16 cellular contexts compared by ENCODE assay signal in genomic region chr13:48258002-48258401, GRCh38.
"Had no signal": no experiment of that assay in that cellular context is flagged by ENCODE, and none has a peak within 500 bp of the region (broad histone marks: within the 10 kb centered on the region; RNA-seq: fewer than 3 reads in every experiment).

No MANE protein-coding gene starts in this region.

- H3K27me3 ChIP-seq: colonic mucosa, gastroesophageal sphincter had no signal

- DNase-seq: activated CD4-positive, alpha-beta T cell treated with anti-CD3 and anti-CD28 coated beads, Interleukin-2, amount 50 U/mL, for 48 hours; activated CD4-positive, CD25-positive, alpha-beta regulatory T cell treated with anti-CD3 and anti-CD28 coated beads, Interleukin-2, amount 50 U/mL, for 72 hours; activated CD8-positive, alpha-beta memory T cell treated with anti-CD3 and anti-CD28 coated beads, Interleukin-2, amount 10 ng/mL, durations not matched to agents 7 days and 5 days; activated gamma-delta T cell treated with Interleukin-2 at 50 U/mL for 16 hours; activated T-cell treated with anti-CD3 and anti-CD28 coated beads, Interleukin-2, amount 50 U/mL, for 4 hours; caudate nucleus; colonic mucosa; hippocampal formation; left cardiac atrium; nephron progenitor cell; retina; stimulated activated CD4-positive, alpha-beta T cell treated with anti-CD3 and anti-CD28 coated beads, Interleukin-15, amount 100 ng/mL, for 24 hours; stimulated activated CD4-positive, alpha-beta T cell treated with anti-CD3 and anti-CD28 coated beads, Interleukin-4, amount 100 ng/mL, for 24 hours had no signal

- H3K27me3 Mint-ChIP-seq: activated CD8-positive, alpha-beta memory T cell treated with anti-CD3 and anti-CD28 coated beads, Interleukin-2, amount 10 ng/mL, durations not matched to agents 7 days and 5 days; stimulated activated naive CD8-positive, alpha-beta T cell treated with anti-CD3 and anti-CD28 coated beads, Interleukin-15, Interleukin-2, amounts not matched to agents 100 ng/mL and 50 ng/mL, for 24 hours had no signal

- H3K9me3 ChIP-seq: colonic mucosa, gastroesophageal sphincter had no signal

- H3K4me3 ChIP-seq: colonic mucosa, gastroesophageal sphincter had no signal

- H3K9me3 Mint-ChIP-seq: activated T-cell treated with anti-CD3 and anti-CD28 coated beads, Interleukin-2, amount 50 U/mL, for 4 hours; nephron progenitor cell; stimulated activated naive CD8-positive, alpha-beta T cell treated with anti-CD3 and anti-CD28 coated beads, Interleukin-15, Interleukin-2, amounts not matched to agents 100 ng/mL and 50 ng/mL, for 24 hours; T-helper 2 cell treated with Interferon-gamma antibody and Interleukin-4, amounts not matched to agents 5 μg/mL and 100 μg/mL, for 36 hours had no signal

- H3K4me3 Mint-ChIP-seq: activated CD8-positive, alpha-beta memory T cell treated with anti-CD3 and anti-CD28 coated beads, Interleukin-2, amount 10 ng/mL, durations not matched to agents 7 days and 5 days; activated T-cell treated with anti-CD3 and anti-CD28 coated beads, Interleukin-2, amount 50 U/mL, for 4 hours; nephron progenitor cell; stimulated activated naive CD8-positive, alpha-beta T cell treated with anti-CD3 and anti-CD28 coated beads, Interleukin-15, Interleukin-2, amounts not matched to agents 100 ng/mL and 50 ng/mL, for 24 hours; T-helper 2 cell treated with Interferon-gamma antibody and Interleukin-4, amounts not matched to agents 5 μg/mL and 100 μg/mL, for 36 hours had no signal

- ATAC-seq: activated CD8-positive, alpha-beta memory T cell treated with anti-CD3 and anti-CD28 coated beads, Interleukin-2, amount 10 ng/mL, durations not matched to agents 7 days and 5 days; activated T-cell treated with anti-CD3 and anti-CD28 coated beads, Interleukin-2, amount 50 U/mL, for 4 hours; gastroesophageal sphincter; left cardiac atrium had no signal

- H3K4me1 Mint-ChIP-seq: activated CD8-positive, alpha-beta memory T cell treated with anti-CD3 and anti-CD28 coated beads, Interleukin-2, amount 10 ng/mL, durations not matched to agents 7 days and 5 days; nephron progenitor cell had no signal

- H3K4me1 ChIP-seq: colonic mucosa had no signal

- H3K27ac Mint-ChIP-seq: activated CD8-positive, alpha-beta memory T cell treated with anti-CD3 and anti-CD28 coated beads, Interleukin-2, amount 10 ng/mL, durations not matched to agents 7 days and 5 days; nephron progenitor cell; stimulated activated naive CD8-positive, alpha-beta T cell treated with anti-CD3 and anti-CD28 coated beads, Interleukin-15, Interleukin-2, amounts not matched to agents 100 ng/mL and 50 ng/mL, for 24 hours; T-helper 2 cell treated with Interferon-gamma antibody and Interleukin-4, amounts not matched to agents 5 μg/mL and 100 μg/mL, for 36 hours had no signal

- H3K27ac ChIP-seq: colonic mucosa, gastroesophageal sphincter had no signal
